Comparison of ENCODE assay signal across 15 cellular contexts in genomic region chr4:7063362-7063761, GRCh38.
"Had no signal": no experiment of that assay in that cellular context is flagged by ENCODE, and none has a peak within 500 bp of the region (broad histone marks: within the 10 kb centered on the region; RNA-seq: fewer than 3 reads in every experiment).

No MANE protein-coding gene starts in this region.

- H3K4me3 ChIP-seq: colonic mucosa, esophagus squamous epithelium, lung, SK-N-MC, transverse colon had no signal

- H3K27ac ChIP-seq: colonic mucosa, esophagus squamous epithelium, SK-N-MC, transverse colon had no signal

- H3K27me3 ChIP-seq: colonic mucosa, esophagus squamous epithelium, neutrophil, transverse colon had no signal

- H3K36me3 ChIP-seq: colonic mucosa had no signal

- FAIRE-seq: small intestine had no signal

- H3K9me3 ChIP-seq: colonic mucosa, esophagus squamous epithelium, neutrophil, transverse colon had no signal

- DNase-seq: activated CD4-positive, alpha-beta T cell treated with anti-CD3 and anti-CD28 coated beads, Interleukin-2, amount 50 U/mL, for 4 hours; activated CD8-positive, alpha-beta memory T cell treated with anti-CD3 and anti-CD28 coated beads, Interleukin-2, amount 50 U/mL, for 4 hours; caudate nucleus; colonic mucosa; esophagus squamous epithelium; foreskin fibroblast; glutamatergic neuron; left cardiac atrium; midbrain; small intestine; T-cell; transverse colon had no signal

- H3K4me3 Mint-ChIP-seq: T-cell had no signal

- H3K27me3 Mint-ChIP-seq: T-cell had no signal

- ATAC-seq: left cardiac atrium, T-cell had no signal

- H3K9me3 Mint-ChIP-seq: T-cell had no signal
